Comparison of ENCODE assay signal across 30 cellular contexts in the genomic region with DNA sequence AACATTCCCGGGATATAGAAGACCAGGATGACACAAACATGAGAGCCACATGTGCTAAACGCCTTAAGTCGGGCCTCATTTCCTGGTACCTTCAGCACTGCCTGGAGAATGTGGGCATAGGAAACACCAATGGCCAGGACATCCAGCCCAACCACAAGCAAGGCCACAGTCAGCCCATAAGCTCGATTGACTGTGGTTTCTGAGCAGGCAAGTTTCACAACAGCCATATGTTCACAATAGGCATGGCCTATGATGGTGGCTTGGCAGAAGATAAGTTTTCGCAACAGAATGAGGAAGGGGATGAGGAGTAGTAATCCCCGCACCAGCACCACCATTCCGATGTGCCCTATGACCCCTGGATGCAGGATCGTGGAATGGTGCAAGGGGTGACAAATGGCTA. TPM values are rescaled to one million over a fixed set of nuclear protein-coding genes. Genes with fewer than 3 reads are reported as not detected.
"Had no signal": no experiment of that assay in that cellular context is flagged by ENCODE, and none has a peak within 500 bp of the region (broad histone marks: within the 10 kb centered on the region; RNA-seq: fewer than 3 reads in every experiment).

No MANE protein-coding gene starts in this region.

- H3K4me3 Mint-ChIP-seq: activated B cell treated with CpG ODN at 0.5 μM for 24 hours; activated CD4-positive, alpha-beta T cell treated with anti-CD3 and anti-CD28 coated beads, Interleukin-2, amount 10 ng/mL, durations not matched to agents 24 days and 14 days; activated CD8-positive, alpha-beta memory T cell treated with anti-CD3 and anti-CD28 coated beads, Interleukin-2, amount 10 ng/mL, durations not matched to agents 7 days and 5 days; activated naive CD4-positive, alpha-beta T cell treated with anti-CD3 and anti-CD28 coated beads for 36 hours; activated naive CD8-positive, alpha-beta T cell; activated T-cell treated with anti-CD3 and anti-CD28 coated beads, Interleukin-2, amount 50 U/mL, for 4 hours; activated T-helper 17 cell treated with anti-CD3 and anti-CD28 coated beads, Interleukin-2, amount 50 U/mL, for 72 hours; brain; central memory CD8-positive, alpha-beta T cell had no signal

- ATAC-seq: activated CD8-positive, alpha-beta memory T cell treated with anti-CD3 and anti-CD28 coated beads, Interleukin-2, amount 10 ng/mL, durations not matched to agents 7 days and 5 days; activated T-cell treated with anti-CD3 and anti-CD28 coated beads, Interleukin-2, amount 50 U/mL, for 4 hours; activated T-helper 17 cell treated with anti-CD3 and anti-CD28 coated beads, Interleukin-2, amount 50 U/mL, for 72 hours; K562 had no signal

- H3K4me1 Mint-ChIP-seq: activated B cell treated with CpG ODN at 0.5 μM for 24 hours; activated CD4-positive, alpha-beta T cell treated with anti-CD3 and anti-CD28 coated beads, Interleukin-2, amount 10 ng/mL, durations not matched to agents 24 days and 14 days; activated CD8-positive, alpha-beta memory T cell treated with anti-CD3 and anti-CD28 coated beads, Interleukin-2, amount 10 ng/mL, durations not matched to agents 7 days and 5 days; activated T-helper 17 cell treated with anti-CD3 and anti-CD28 coated beads, Interleukin-2, amount 50 U/mL, for 72 hours; brain; central memory CD8-positive, alpha-beta T cell had no signal

- H3K9me3 Mint-ChIP-seq: activated B cell treated with CpG ODN at 0.5 μM for 24 hours; activated CD4-positive, alpha-beta T cell treated with anti-CD3 and anti-CD28 coated beads, Interleukin-2, amount 10 ng/mL, durations not matched to agents 24 days and 14 days; activated naive CD4-positive, alpha-beta T cell treated with anti-CD3 and anti-CD28 coated beads for 36 hours; activated T-cell treated with anti-CD3 and anti-CD28 coated beads, Interleukin-2, amount 50 U/mL, for 4 hours; activated T-helper 17 cell treated with anti-CD3 and anti-CD28 coated beads, Interleukin-2, amount 50 U/mL, for 72 hours; brain; central memory CD8-positive, alpha-beta T cell had no signal

- H3K27ac Mint-ChIP-seq: activated B cell treated with CpG ODN at 0.5 μM for 24 hours; activated CD4-positive, alpha-beta T cell treated with anti-CD3 and anti-CD28 coated beads, Interleukin-2, amount 10 ng/mL, durations not matched to agents 24 days and 14 days; activated CD8-positive, alpha-beta memory T cell treated with anti-CD3 and anti-CD28 coated beads, Interleukin-2, amount 10 ng/mL, durations not matched to agents 7 days and 5 days; activated naive CD4-positive, alpha-beta T cell treated with anti-CD3 and anti-CD28 coated beads for 36 hours; activated naive CD8-positive, alpha-beta T cell; activated T-helper 17 cell treated with anti-CD3 and anti-CD28 coated beads, Interleukin-2, amount 50 U/mL, for 72 hours; brain had no signal

- FAIRE-seq: astrocyte, K562, TTC549 had no signal

- H3K36me3 Mint-ChIP-seq: activated CD8-positive, alpha-beta memory T cell treated with anti-CD3 and anti-CD28 coated beads, Interleukin-2, amount 10 ng/mL, durations not matched to agents 7 days and 5 days; activated naive CD8-positive, alpha-beta T cell; brain had no signal

- DNase-seq: activated B cell treated with CpG ODN at 0.5 μM for 24 hours; activated CD4-positive, alpha-beta T cell treated with anti-CD3 and anti-CD28 coated beads for 1 hour; activated CD4-positive, alpha-beta T cell treated with anti-CD3 and anti-CD28 coated beads, Interleukin-2, amount 50 U/mL, for 48 hours; activated CD8-positive, alpha-beta memory T cell treated with anti-CD3 and anti-CD28 coated beads, Interleukin-2, amount 10 ng/mL, durations not matched to agents 7 days and 5 days; activated gamma-delta T cell; activated naive CD4-positive, alpha-beta T cell treated with anti-CD3 and anti-CD28 coated beads for 36 hours; activated T-cell treated with anti-CD3 and anti-CD28 coated beads, Interleukin-2, amount 50 U/mL, for 4 hours; amygdala; Karpas-422; NCI-H1048; NCI-H1694; NCI-H2029; NCI-H2107; NCI-H2171 treated with DMSO at 0.1 percent for 48 hours; NCI-H226; NCI-H526; NCI-H774; PC-9; SHP77 treated with DMSO at 0.1 percent for 48 hours; SW 1271 had no signal

RNA-seq across cellular contexts. Expression of a gene that starts 26.9 kb away (rescaled TPM):
- total RNA-seq: activated B cell treated with CpG ODN at 0.5 μM for 24 hours; activated CD4-positive, alpha-beta T cell treated with anti-CD3 and anti-CD28 coated beads, Interleukin-2, amount 10 ng/mL, durations not matched to agents 24 days and 14 days; activated CD8-positive, alpha-beta memory T cell treated with anti-CD3 and anti-CD28 coated beads, Interleukin-2, amount 10 ng/mL, durations not matched to agents 7 days and 5 days; activated naive CD4-positive, alpha-beta T cell treated with anti-CD3 and anti-CD28 coated beads for 36 hours; activated T-cell treated with anti-CD3 and anti-CD28 coated beads, Interleukin-2, amount 50 U/mL, for 4 hours; activated T-helper 17 cell treated with anti-CD3 and anti-CD28 coated beads, Interleukin-2, amount 50 U/mL, for 72 hours; astrocyte; K562; NCI-H460; PC-9; T-helper 1 cell treated with Interleukin-12 subunit alpha and Interleukin-12 subunit beta and Interleukin-4 antibody, amounts not matched to agents 30 ng/mL and 1 ng/mL, for 36 hours had no signal

RNA-seq across cellular contexts. Expression of a gene that starts 50.0 kb away (rescaled TPM):
- total RNA-seq: activated B cell treated with CpG ODN at 0.5 μM for 24 hours; activated CD4-positive, alpha-beta T cell treated with anti-CD3 and anti-CD28 coated beads, Interleukin-2, amount 10 ng/mL, durations not matched to agents 24 days and 14 days; activated CD8-positive, alpha-beta memory T cell treated with anti-CD3 and anti-CD28 coated beads, Interleukin-2, amount 10 ng/mL, durations not matched to agents 7 days and 5 days; activated naive CD4-positive, alpha-beta T cell treated with anti-CD3 and anti-CD28 coated beads for 36 hours; activated T-cell treated with anti-CD3 and anti-CD28 coated beads, Interleukin-2, amount 50 U/mL, for 4 hours; activated T-helper 17 cell treated with anti-CD3 and anti-CD28 coated beads, Interleukin-2, amount 50 U/mL, for 72 hours; astrocyte; K562; NCI-H460; PC-9; T-helper 1 cell treated with Interleukin-12 subunit alpha and Interleukin-12 subunit beta and Interleukin-4 antibody, amounts not matched to agents 30 ng/mL and 1 ng/mL, for 36 hours had no signal

RNA-seq across cellular contexts. Expression of a gene that starts 50.7 kb away (rescaled TPM):
- total RNA-seq: activated B cell treated with CpG ODN at 0.5 μM for 24 hours; activated CD8-positive, alpha-beta memory T cell treated with anti-CD3 and anti-CD28 coated beads, Interleukin-2, amount 10 ng/mL, durations not matched to agents 7 days and 5 days; activated naive CD4-positive, alpha-beta T cell treated with anti-CD3 and anti-CD28 coated beads for 36 hours; activated T-cell treated with anti-CD3 and anti-CD28 coated beads, Interleukin-2, amount 50 U/mL, for 4 hours; activated T-helper 17 cell treated with anti-CD3 and anti-CD28 coated beads, Interleukin-2, amount 50 U/mL, for 72 hours; astrocyte; K562; NCI-H460; PC-9; T-helper 1 cell treated with Interleukin-12 subunit alpha and Interleukin-12 subunit beta and Interleukin-4 antibody, amounts not matched to agents 30 ng/mL and 1 ng/mL, for 36 hours had no signal
